ENCODE assay signal across 1 cellular context in the genomic region with DNA sequence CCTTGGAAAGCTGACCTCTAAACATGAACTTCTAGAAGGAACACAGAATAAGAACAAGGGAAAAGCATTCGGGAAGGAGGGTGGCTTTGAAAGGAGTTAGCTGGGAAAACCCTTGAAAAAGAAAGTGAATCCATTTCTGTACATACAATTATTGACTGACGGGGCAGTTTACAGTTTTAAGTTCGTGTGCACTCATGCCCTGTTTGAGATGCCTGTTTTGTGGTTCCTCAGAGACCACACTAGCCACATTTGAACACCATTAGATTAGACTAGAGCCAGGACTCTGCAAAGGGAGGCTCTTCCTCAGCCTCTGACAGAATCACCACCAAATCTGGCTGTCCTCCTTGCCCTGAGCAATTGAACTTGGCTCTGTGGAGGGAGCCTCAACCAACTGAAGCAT.
TF ChIP-seq lines count a peak whose summit lies in the region.

No MANE protein-coding gene starts in this region.

TF ChIP-seq in WTC11, 78 proteins besides CTCF, POLR2A, EP300 and RAD21 (continued from another document):
- TF ChIP-seq, protein P1, sequence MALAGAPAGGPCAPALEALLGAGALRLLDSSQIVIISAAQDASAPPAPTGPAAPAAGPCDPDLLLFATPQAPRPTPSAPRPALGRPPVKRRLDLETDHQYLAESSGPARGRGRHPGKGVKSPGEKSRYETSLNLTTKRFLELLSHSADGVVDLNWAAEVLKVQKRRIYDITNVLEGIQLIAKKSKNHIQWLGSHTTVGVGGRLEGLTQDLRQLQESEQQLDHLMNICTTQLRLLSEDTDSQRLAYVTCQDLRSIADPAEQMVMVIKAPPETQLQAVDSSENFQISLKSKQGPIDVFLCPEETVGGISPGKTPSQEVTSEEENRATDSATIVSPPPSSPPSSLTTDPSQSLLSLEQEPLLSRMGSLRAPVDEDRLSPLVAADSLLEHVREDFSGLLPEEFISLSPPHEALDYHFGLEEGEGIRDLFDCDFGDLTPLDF (CRISPR knock-in tag; IDR thresholded peaks at IDR 0.05) = no peak
- TF ChIP-seq SOX15 (CRISPR knock-in tag; IDR thresholded peaks at IDR 0.05) = no peak
